In the genomic region with DNA sequence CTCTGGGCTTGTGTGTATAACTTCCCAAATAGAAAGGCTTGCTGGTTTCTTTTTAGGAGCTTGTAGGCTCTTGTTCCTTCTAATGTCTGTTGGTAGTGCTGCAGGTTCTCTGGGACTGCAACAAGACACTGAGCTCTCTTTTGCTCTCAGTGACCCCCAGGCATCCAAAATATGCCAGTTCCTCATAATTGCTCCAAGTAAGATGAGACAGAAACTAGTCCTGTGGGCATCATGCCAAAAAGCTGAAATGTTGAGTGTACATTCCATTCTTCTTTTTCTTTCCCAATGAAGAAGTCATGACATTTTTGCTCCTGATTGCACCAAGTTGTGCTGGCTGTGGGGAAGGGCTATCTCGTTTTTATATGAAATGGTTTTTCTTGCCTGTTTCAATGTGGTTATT, we compare ENCODE assay signal across 14 cellular contexts. TPM values are rescaled to one million over a fixed set of nuclear protein-coding genes. Genes with fewer than 3 reads are reported as not detected.
A peak's percentile ranks its signal among the peaks of the same experiment; 100 is the strongest.
DNase-seq lines count a peak whose midpoint lies in the region; ATAC-seq and TF ChIP-seq lines count a peak whose summit lies in the region.
"Had no signal": no experiment of that assay in that cellular context is flagged by ENCODE, and none has a peak within 500 bp of the region (broad histone marks: within the 10 kb centered on the region; RNA-seq: fewer than 3 reads in every experiment).

No MANE protein-coding gene starts in this region.

- H3K4me2 ChIP-seq in PC-3 (ENCODE audit: low read length) = 0 out of 2 replicates have a peak overlapping the region, but pooled peaks have one; percentile 13

- no TSS peak for BruUV-seq in PC-3 (replicated peaks; lab: Mats Ljungman, UMichigan)

- ATAC-seq in PC-3 (peak; percentile 20; the same call in 1 of the 2 replicates), psoas muscle (peak in 2 of 4 donors; percentile 11 to 36)

- peaks cover 0 to 5% (median 0%) of the 10 kb centered on the region in 4 donors for H3K4me1 Mint-ChIP-seq in CD4-positive, alpha-beta memory T cell

- TF ChIP-seq EP300 in ovary (IDR thresholded peaks at IDR 0.05) = no peak

- no peaks in the 10 kb centered on the region for H3F3A ChIP-seq in PC-3 (ENCODE audit: low read length, unreplicated experiment)

- H3K27ac Mint-ChIP-seq in CD4-positive, alpha-beta memory T cell = no peak overlapping the region

- H3K4me3 ChIP-seq in PC-3 (ENCODE audit: low read length) (no peak overlapping the region), epithelial cell of proximal tubule (ENCODE audit: low read depth, low read length) (no peak overlapping the region), psoas muscle (no peak overlapping the region), adrenal gland (no peak overlapping the region), ovary (no peak overlapping the region)
- no peak overlapping the region for H3K4me3 ChIP-seq in CD4-positive, alpha-beta memory T cell (ENCODE audit: low read length in 2 of 2)
- H3K4me3 ChIP-seq: testis had no signal

- H3K9ac ChIP-seq in PC-3 (ENCODE audit: low read length) = no peak overlapping the region

- H3K27ac ChIP-seq in PC-3 (ENCODE audit: low read length) (no peak overlapping the region), psoas muscle (peak overlapping the region; percentile 8), adrenal gland (no peak overlapping the region), ovary (no peak overlapping the region)
- no peak overlapping the region for H3K27ac ChIP-seq in CD4-positive, alpha-beta memory T cell (ENCODE audit: low read depth, low read length)
- H3K27ac ChIP-seq: neutrophil, testis had no signal

- no peak overlapping the region for H2AFZ ChIP-seq in PC-3 (ENCODE audit: low read length)

- H3K9me3 ChIP-seq in PC-3 (ENCODE audit: low read length) (no peaks in the 10 kb centered on the region), psoas muscle (peaks cover 8% of the 10 kb centered on the region), adrenal gland (replicated peaks in 1 of 3) (peaks cover 0 to 6% (median 0%) of the 10 kb centered on the region in 3 donors), ovary (no peaks in the 10 kb centered on the region)
- no peaks in the 10 kb centered on the region for H3K9me3 ChIP-seq in CD4-positive, alpha-beta memory T cell (ENCODE audit: control insufficient read depth in 1 of 2, low read length in 2 of 2)
- H3K9me3 ChIP-seq: neutrophil, testis had no signal

- H3K36me3 ChIP-seq in PC-3 (ENCODE audit: low read depth, low read length) (peaks cover 2% of the 10 kb centered on the region; the same call in 1 of the 2 replicates), psoas muscle (ENCODE audit: insufficient read depth in 1 of 2, low read depth in 1 of 2) (peaks cover 0 to 75% of the 10 kb centered on the region in 2 donors), adrenal gland (replicated peaks in 1 of 2) (no peaks in the 10 kb centered on the region), ovary (no peaks in the 10 kb centered on the region)
- H3K36me3 ChIP-seq in CD4-positive, alpha-beta memory T cell (ENCODE audit: insufficient read depth, low read length) = no peaks in the 10 kb centered on the region
- H3K36me3 ChIP-seq: neutrophil had no signal

- H3K27me3 Mint-ChIP-seq in CD4-positive, alpha-beta memory T cell = peaks cover 15 to 40% of the 10 kb centered on the region in 2 donors

- no peaks in the 10 kb centered on the region for H4K20me1 ChIP-seq in PC-3 (ENCODE audit: low read length)

- no peaks in the 10 kb centered on the region for H3K27me3 ChIP-seq in PC-3 (ENCODE audit: low read length)
- no peaks in the 10 kb centered on the region for H3K27me3 ChIP-seq in psoas muscle (ENCODE audit: insufficient read depth in 3 of 3, low read length in 2 of 3)
- H3K27me3 ChIP-seq in CD4-positive, alpha-beta memory T cell (ENCODE audit: insufficient read depth, low read length) = peaks cover 4% of the 10 kb centered on the region
- H3K27me3 ChIP-seq in adrenal gland = no peaks in the 10 kb centered on the region
- no peaks in the 10 kb centered on the region for H3K27me3 ChIP-seq in ovary
- H3K27me3 ChIP-seq: testis had no signal

- TF ChIP-seq POLR2A in adrenal gland (IDR thresholded peaks at IDR 0.05) (no peak), ovary (IDR thresholded peaks at IDR 0.05) (no peak)

- DNase-seq in Daoy (ENCODE audit: low read depth) = peak; percentile 29
- peak; percentile 65 for DNase-seq in PC-3
- DNase-seq in epithelial cell of proximal tubule (ENCODE audit: low read depth) = peak; percentile 53
- no peak for DNase-seq in psoas muscle
- no peak for DNase-seq in CD4-positive, alpha-beta memory T cell
- no peak for DNase-seq in adrenal gland
- DNase-seq in ovary = no peak
- DNase-seq in stimulated activated CD4-positive, alpha-beta T cell treated with anti-CD3 and anti-CD28 coated beads, Interleukin-15, amount 100 ng/mL, for 24 hours = no peak
- DNase-seq: activated gamma-delta T cell; NCI-H1417; stimulated activated CD4-positive, alpha-beta T cell treated with anti-CD3 and anti-CD28 coated beads, Interleukin-4, amount 100 ng/mL, for 4 hours; testis had no signal

- no peak overlapping the region for H3K4me3 Mint-ChIP-seq in CD4-positive, alpha-beta memory T cell

- H3K4me1 ChIP-seq in PC-3 (ENCODE audit: insufficient read depth, low read length) (peaks cover 14% of the 10 kb centered on the region), psoas muscle (peaks cover 9% of the 10 kb centered on the region), adrenal gland (replicated peaks in 1 of 2) (no peaks in the 10 kb centered on the region), ovary (ENCODE audit: insufficient read depth) (no peaks in the 10 kb centered on the region)
- no peaks in the 10 kb centered on the region for H3K4me1 ChIP-seq in CD4-positive, alpha-beta memory T cell (ENCODE audit: insufficient read depth, low read length)
- H3K4me1 ChIP-seq: testis had no signal

- CTCF ChIA-PET in PC-3 (lab: Charles Lee) = interaction anchor here (0.7 kb wide), 1 partner anchor 307 kb away, joined by 8 read pairs; no protein-coding TSS in a partner anchor
- CTCF ChIA-PET in CD4-positive, alpha-beta memory T cell (lab: Charles Lee; ENCODE audit: partially characterized antibody) = interaction anchor here (1.2 kb wide), 1 partner anchor 8 kb away, joined by 3 read pairs; no protein-coding TSS in a partner anchor

- H3K36me3 Mint-ChIP-seq in CD4-positive, alpha-beta memory T cell = peaks cover 0 to 4% of the 10 kb centered on the region in 2 donors

- WGBS in psoas muscle, 3 donors = 24 to 48% (median 43%) methylated on average over 1 of the region's 1 CpG
- WGBS in adrenal gland, 4 donors = 38 to 70% (median 41%) methylated on average over 1 of the region's 1 CpG
- WGBS in ovary, 3 donors = 6 to 42% (median 36%) methylated on average over 1 of the region's 1 CpG

- intact Hi-C loops in PC-3 (cut with micrococcal nuclease) (no loop called here), psoas muscle (cut with DNase I) (no loop called here), adrenal gland (cut with DNase I) (no loop called here), ovary (cut with DNase I) (no loop called here)
- intact Hi-C loops in CD4-positive, alpha-beta memory T cell (cut with micrococcal nuclease) = no loop called here

- peaks cover 0 to 34% (median 20%) of the 10 kb centered on the region in 8 donors for H3K9me3 Mint-ChIP-seq in CD4-positive, alpha-beta memory T cell

- no peak for TF ChIP-seq CTCF in PC-3 (conservative IDR thresholded peaks at IDR 0.05; ENCODE audit: low read depth, low read length)
- no peak for TF ChIP-seq CTCF in epithelial cell of proximal tubule (conservative IDR thresholded peaks at IDR 0.05; ENCODE audit: low read depth, low read length)
- TF ChIP-seq CTCF in psoas muscle (IDR thresholded peaks at IDR 0.05) = no peak
- no peak for TF ChIP-seq CTCF in adrenal gland (IDR thresholded peaks at IDR 0.05)
- no peak for TF ChIP-seq CTCF in ovary (IDR thresholded peaks at IDR 0.05)

- POLR2A ChIA-PET in PC-3 (lab: Charles Lee; ENCODE audit: unreplicated experiment) = interaction anchor here (0.6 kb wide), 1 partner anchor 212 kb away, joined by 4 read pairs; no protein-coding TSS in a partner anchor
- POLR2A ChIA-PET in CD4-positive, alpha-beta memory T cell (lab: Charles Lee; ENCODE audit: partially characterized antibody) = no interaction called here

- H3K9me2 ChIP-seq in PC-3 (replicated peaks; ENCODE audit: low read length) = no peaks in the 10 kb centered on the region

- no peaks in the 10 kb centered on the region for H3K79me2 ChIP-seq in PC-3 (ENCODE audit: low read length)

RNA-seq across cellular contexts. Expression of gene BTBD16, which starts 7.1 kb away (rescaled TPM):
- total RNA-seq in Daoy (2014; rRNA removed; shearing (Covaris generic)) = not detected in 2 replicates
- total RNA-seq in PC-3 (2014; rRNA removed) = not detected in 2 replicates
- total RNA-seq in epithelial cell of proximal tubule = 0.51 and 1.3 TPM in 2 replicates
- total RNA-seq in psoas muscle = under 1 TPM in 2 of 4 donors, not detected in 2; 0.32 to 0.58 TPM
- under 1 TPM in 1 of 3 donors, not detected in 2; 0.14 TPM for polyA plus RNA-seq in psoas muscle
- total RNA-seq in CD4-positive, alpha-beta memory T cell = not detected
- under 1 TPM in 1 of 2 donors, not detected in 1; 0.09 TPM for polyA plus RNA-seq in CD4-positive, alpha-beta memory T cell
- total RNA-seq in adrenal gland = under 1 TPM in 4 of 8 donors, not detected in 4; 0.14 to 0.36 (median 0.26) TPM
- under 1 TPM in 2 of 3 donors, not detected in 1; 0.13 to 0.48 TPM for polyA plus RNA-seq in adrenal gland
- 1 to 10 TPM in 1 of 7 donors, under 1 TPM in 1, not detected in 5; 0.42 to 1.8 TPM for total RNA-seq in ovary
- not detected for polyA plus RNA-seq in ovary
- total RNA-seq: H1 had no signal

Comparison
In these comparisons a context has a peak if more than half of its experiments do, and no peak if none do; other contexts are left out.
1. DNase-seq: peak in Daoy (single experiment), PC-3 (single experiment) and epithelial cell of proximal tubule (single experiment); none in psoas muscle (0 of 2), CD4-positive, alpha-beta memory T cell (0 of 5), adrenal gland (0 of 7), ovary (0 of 5) and stimulated activated CD4-positive, alpha-beta T cell treated with anti-CD3 and anti-CD28 coated beads, Interleukin-15, amount 100 ng/mL, for 24 hours (single experiment).